ENCODE assay signal across 1 cellular context in genomic region chr10:73908853-73909611, GRCh38.
TF ChIP-seq lines count a peak whose summit lies in the region.

No MANE protein-coding gene starts in this region.

TF ChIP-seq in HEK293, 187 proteins besides CTCF, POLR2A, EP300 and RAD21 (continued from another document):
- TF ChIP-seq HIC1 (tag by site-specific recombination; IDR thresholded peaks at IDR 0.05) (peak; percentile 79), ZNF791 (tag by site-specific recombination; IDR thresholded peaks at IDR 0.05) (no peak), SCRT2 (tag by site-specific recombination; IDR thresholded peaks at IDR 0.05) (no peak)
